9 cellular contexts compared by ENCODE assay signal in genomic region chr12:6620137-6620884, GRCh38. TPM values are rescaled to one million over a fixed set of nuclear protein-coding genes. Genes with fewer than 3 reads are reported as not detected.
DNase-seq lines count a peak whose midpoint lies in the region; ATAC-seq and TF ChIP-seq lines count a peak whose summit lies in the region.
"Had no signal": no experiment of that assay in that cellular context is flagged by ENCODE, and none has a peak within 500 bp of the region (broad histone marks: within the 10 kb centered on the region; RNA-seq: fewer than 3 reads in every experiment).

No MANE protein-coding gene starts in this region.

- H3K9me3 ChIP-seq in T-helper 17 cell (ENCODE audit: control insufficient read depth, low read length, poor library complexity, severe bottlenecking) (no peaks in the 10 kb centered on the region), suprapubic skin (no peaks in the 10 kb centered on the region)

- H3K27ac ChIP-seq in suprapubic skin = no peak overlapping the region

- H3K4me3 Mint-ChIP-seq in T-helper 17 cell = peak overlapping the region; percentile 77

- H3K36me3 Mint-ChIP-seq in T-helper 17 cell (ENCODE audit: low read depth) = no peaks in the 10 kb centered on the region

- peak; percentile 62 for TF ChIP-seq CTCF in cardiac fibroblast (IDR thresholded peaks at IDR 0.05; ENCODE audit: low read depth, low read length)
- peak; percentile 12 to 46 for TF ChIP-seq CTCF in suprapubic skin (IDR thresholded peaks at IDR 0.05)

- 79% methylated on average over 33 of the region's 88 CpGs for WGBS in suprapubic skin

- H3K27me3 Mint-ChIP-seq in T-helper 17 cell = no peaks in the 10 kb centered on the region

- no peak for TF ChIP-seq POLR2A in suprapubic skin (IDR thresholded peaks at IDR 0.05)

- peaks cover 17% of the 10 kb centered on the region for H3K4me1 Mint-ChIP-seq in T-helper 17 cell

- peak; percentile 37 to 45 (median 45) for DNase-seq in T-helper 17 cell
- DNase-seq in cardiac fibroblast (ENCODE audit: low read depth in 2 of 2) = peak; percentile 61 to 72
- no peak for DNase-seq in left lobe of liver (ENCODE audit: low spot score)
- DNase-seq in suprapubic skin (ENCODE audit: low spot score in 2 of 2) = no peak
- DNase-seq in NCI-H128 (lab: John Stamatoyannopoulos, UW; ENCODE audit: unreplicated experiment) = no peak
- DNase-seq in NCI-H187 treated with DMSO at 0.1 percent for 48 hours (lab: John Stamatoyannopoulos, UW) = no peak
- no peak for DNase-seq in mucosa of gallbladder (ENCODE audit: low spot score)
- no peak for DNase-seq in NK-92 treated with Interleukin-12 subunit alpha and Interleukin-12 subunit beta, amount 100 ng/mL, for 24 hours (lab: John Stamatoyannopoulos, UW)
- DNase-seq: effector CD4-positive, alpha-beta T cell had no signal

- peaks cover 10% of the 10 kb centered on the region for H3K4me1 ChIP-seq in suprapubic skin

- H3K27me3 ChIP-seq in suprapubic skin = peaks cover 10% of the 10 kb centered on the region

- peak overlapping the region; percentile 6 for H3K27ac Mint-ChIP-seq in T-helper 17 cell

- peaks cover 15% of the 10 kb centered on the region for H3K36me3 ChIP-seq in suprapubic skin

- ATAC-seq in T-helper 17 cell = peak; percentile 82
- peak; percentile 43 for ATAC-seq in left lobe of liver

- peak overlapping the region in 1 of 2 donors; percentile 26 for H3K4me3 ChIP-seq in cardiac fibroblast (replicated peaks in 1 of 2; ENCODE audit: low read depth in 2 of 2, low read length in 2 of 2)
- H3K4me3 ChIP-seq in suprapubic skin = no peak overlapping the region

- TF ChIP-seq EP300 in suprapubic skin (IDR thresholded peaks at IDR 0.05) = no peak

RNA-seq across cellular contexts. Expression of gene CHD4, which starts 13.1 kb away (rescaled TPM):
- 100 to 1,000 TPM; 461 to 574 TPM for total RNA-seq in T-helper 17 cell
- total RNA-seq in left lobe of liver = 87.3 TPM
- total RNA-seq in suprapubic skin = 100 to 1,000 TPM; 191 to 258 (median 206) TPM
- 220 TPM for total RNA-seq in mucosa of gallbladder

RNA-seq across cellular contexts. Expression of gene LPAR5, which starts 15.4 kb away (rescaled TPM):
- total RNA-seq in T-helper 17 cell = 1 to 10 TPM; 2.9 to 8.1 TPM
- total RNA-seq in left lobe of liver = 0.88 TPM
- 10 to 100 TPM in 1 of 4 donors, 1 to 10 TPM in 3; 5.8 to 15.0 (median 8.8) TPM for total RNA-seq in suprapubic skin
- 15.0 TPM for total RNA-seq in mucosa of gallbladder

RNA-seq across cellular contexts. Expression of gene ACRBP, which starts 26.9 kb away (rescaled TPM):
- 10 to 100 TPM in 1 of 2 donors, 1 to 10 TPM in 1; 3.4 to 90.0 TPM for total RNA-seq in T-helper 17 cell
- 3.2 TPM for total RNA-seq in left lobe of liver
- 1 to 10 TPM in 3 of 4 donors, under 1 TPM in 1; 0.86 to 9.3 (median 1.6) TPM for total RNA-seq in suprapubic skin
- 9.8 TPM for total RNA-seq in mucosa of gallbladder

RNA-seq across cellular contexts. Expression of gene ING4, which starts 42.6 kb away (rescaled TPM):
- 10 to 100 TPM; 28.1 to 29.3 TPM for total RNA-seq in T-helper 17 cell
- 14.4 TPM for total RNA-seq in left lobe of liver
- 10 to 100 TPM; 53.2 to 85.0 (median 70.6) TPM for total RNA-seq in suprapubic skin
- 58.0 TPM for total RNA-seq in mucosa of gallbladder

RNA-seq across cellular contexts. Expression of gene NOP2, which starts 52.2 kb away (rescaled TPM):
- 100 to 1,000 TPM in 1 of 2 donors, 10 to 100 TPM in 1; 90.0 to 122 TPM for total RNA-seq in T-helper 17 cell
- 14.9 TPM for total RNA-seq in left lobe of liver
- total RNA-seq in suprapubic skin = 10 to 100 TPM; 34.6 to 62.2 (median 42.3) TPM
- total RNA-seq in mucosa of gallbladder = 19.2 TPM

Comparison
In these comparisons a context has a peak if more than half of its experiments do, and no peak if none do; other contexts are left out.
1. DNase-seq: peak in T-helper 17 cell (3 of 3) and cardiac fibroblast (2 of 2); none in left lobe of liver (single experiment), suprapubic skin (0 of 2), NCI-H128 (single experiment), NCI-H187 treated with DMSO at 0.1 percent for 48 hours (single experiment), mucosa of gallbladder (single experiment) and NK-92 treated with Interleukin-12 subunit alpha and Interleukin-12 subunit beta, amount 100 ng/mL, for 24 hours (single experiment).